8 cellular contexts compared by ENCODE assay signal in genomic region chr5:141359790-141360426, GRCh38. TPM values are rescaled to one million over a fixed set of nuclear protein-coding genes. Genes with fewer than 3 reads are reported as not detected.
A peak's percentile ranks its signal among the peaks of the same experiment; 100 is the strongest.
DNase-seq lines count a peak whose midpoint lies in the region; ATAC-seq and TF ChIP-seq lines count a peak whose summit lies in the region.

PCDHGB2 (plus strand) TSS chr5:141359994; CDS start chr5:141360136, 142 bp downstream.

- peaks cover 0 to 10% (median 5%) of the 10 kb centered on the region in 4 donors for H3K4me1 Mint-ChIP-seq in CD4-positive, CD25-positive, alpha-beta regulatory T cell

- no peak within 1 kb of the TSS for H3K23ac ChIP-seq in mesendoderm (ENCODE audit: low read length)

- H3K79me1 ChIP-seq in mesendoderm (ENCODE audit: low read length): no peaks in the 10 kb centered on the region

- intact Hi-C loops in mammary epithelial cell (cut with micrococcal nuclease): loop anchor here (5.0 to 10.0 kb wide), 3 partner anchors 52 to 202 kb away; partner anchors contain the start of genes PCDHB14 and PCDHGA10

- no peak within 1 kb of the TSS for H4K8ac ChIP-seq in mesendoderm (ENCODE audit: low read depth, low read length)

- H3K36me3 Mint-ChIP-seq in CD4-positive, CD25-positive, alpha-beta regulatory T cell: peaks cover 6% of the 10 kb centered on the region

- dilution Hi-C loops in mammary epithelial cell (cut with HindIII; ENCODE audit: low sequenced_read_pairs): no loop called here

- H3K27me3 ChIP-seq in CD4-positive, CD25-positive, alpha-beta regulatory T cell (ENCODE audit: control insufficient read depth, insufficient read depth, low read length): peaks cover 21% of the 10 kb centered on the region
- H3K27me3 ChIP-seq in mammary epithelial cell (ENCODE audit: insufficient read depth, low read length) (peaks cover 6% of the 10 kb centered on the region), mesendoderm (ENCODE audit: insufficient read depth, low read length, poor library complexity) (no peaks in the 10 kb centered on the region)

- BruUV-seq in mammary epithelial cell (replicated peaks; lab: Mats Ljungman, UMichigan): TSS peak; percentile 22

- H3K27ac Mint-ChIP-seq in CD4-positive, CD25-positive, alpha-beta regulatory T cell: peak within 1 kb of the TSS in 1 of 3 donors; percentile 32

- in situ Hi-C loops in mammary epithelial cell (cut with MboI; ENCODE audit: low sequenced_read_pairs in 2 of 2): no loop called here

- H3K79me2 ChIP-seq in mammary epithelial cell (ENCODE audit: insufficient read depth, low read length) (no peaks in the 10 kb centered on the region), mesendoderm (ENCODE audit: control insufficient read depth, insufficient read depth, low read length) (no peaks in the 10 kb centered on the region)

- H2AK5ac ChIP-seq in mesendoderm (ENCODE audit: low read length): no peak within 1 kb of the TSS

- no peak for ATAC-seq in CD4-positive, CD25-positive, alpha-beta regulatory T cell (ENCODE audit: low read depth in 2 of 2)
- peak; percentile 63 for ATAC-seq in GM21423 (IDR thresholded peaks at IDR 0.05; ENCODE audit: unreplicated experiment)

- peaks cover 0 to 56% (median 16%) of the 10 kb centered on the region in 7 donors for H3K9me3 Mint-ChIP-seq in CD4-positive, CD25-positive, alpha-beta regulatory T cell

- DNase-seq in CD4-positive, CD25-positive, alpha-beta regulatory T cell: peak in 1 of 3 donors; percentile 35
- DNase-seq in NCI-H226 (peak; percentile 14), mammary epithelial cell (no peak), mesendoderm (peak; percentile 73), ureter (ENCODE audit: low spot score) (no peak), NCI-H2196 treated with DMSO at 0.1 percent for 48 hours (lab: John Stamatoyannopoulos, UW; ENCODE audit: unreplicated experiment) (no peak)
- DNase-seq in stimulated activated CD4-positive, alpha-beta T cell treated with anti-CD3 and anti-CD28 coated beads, Interleukin-4, amount 100 ng/mL, for 24 hours: no peak

- peaks cover 64% of the 10 kb centered on the region for H3K27me3 Mint-ChIP-seq in CD4-positive, CD25-positive, alpha-beta regulatory T cell

- no peaks in the 10 kb centered on the region for H3K36me3 ChIP-seq in CD4-positive, CD25-positive, alpha-beta regulatory T cell (ENCODE audit: control insufficient read depth, insufficient read depth, low read length)
- H3K36me3 ChIP-seq in mammary epithelial cell (ENCODE audit: insufficient read depth, low read length) (no peaks in the 10 kb centered on the region), mesendoderm (ENCODE audit: control insufficient read depth, insufficient read depth, low read length) (no peaks in the 10 kb centered on the region)

- H3K18ac ChIP-seq in mesendoderm (ENCODE audit: low read length): no peak within 1 kb of the TSS

- no peaks in the 10 kb centered on the region for H4K20me1 ChIP-seq in mammary epithelial cell (ENCODE audit: insufficient read depth, low read length)

- peak within 1 kb of the TSS; percentile 54 for H3K4me3 ChIP-seq in CD4-positive, CD25-positive, alpha-beta regulatory T cell (ENCODE audit: low read depth, low read length)
- H3K4me3 ChIP-seq in mammary epithelial cell (replicated peaks in 1 of 3; ENCODE audit: insufficient read depth in 1 of 3, low read depth in 2 of 3, low read length in 3 of 3) (peak within 1 kb of the TSS in 2 of 3 experiments; percentile 13), mesendoderm (ENCODE audit: low read length) (no peak within 1 kb of the TSS)

- peak within 1 kb of the TSS; percentile 47 for H2AFZ ChIP-seq in mammary epithelial cell (ENCODE audit: low read depth, low read length)

- CTCF ChIA-PET in mammary epithelial cell (lab: Charles Lee; ENCODE audit: low non-redundant PET): no interaction called here

- peaks cover 22 to 41% of the 10 kb centered on the region in 2 experiments for H3K9me3 ChIP-seq in CD4-positive, CD25-positive, alpha-beta regulatory T cell (ENCODE audit: control insufficient read depth in 2 of 2, low read length in 2 of 2)
- peaks cover 48% of the 10 kb centered on the region for H3K9me3 ChIP-seq in mammary epithelial cell (replicated peaks; ENCODE audit: insufficient read depth, low read length)

- H3K4me2 ChIP-seq in mammary epithelial cell (ENCODE audit: insufficient read depth, low read depth, low read length) (peak within 1 kb of the TSS; percentile 47), mesendoderm (ENCODE audit: low read length) (no peak within 1 kb of the TSS)

- H3K9ac ChIP-seq in mammary epithelial cell (ENCODE audit: insufficient read depth, low read length) (no peak within 1 kb of the TSS), mesendoderm (ENCODE audit: low read length) (no peak within 1 kb of the TSS)

- WGBS in mammary epithelial cell (ENCODE audit: low coverage, missing lambda C conversion rate): 24% methylated on average over 11 of the region's 24 CpGs
- no CpG with 5 or more reads among the region's 24 CpGs for WGBS in mesendoderm (ENCODE audit: extremely low coverage, insufficient coverage, low lambda C conversion rate)

- no peaks in the 10 kb centered on the region for H3K4me1 ChIP-seq in CD4-positive, CD25-positive, alpha-beta regulatory T cell (ENCODE audit: control insufficient read depth, insufficient read depth, low read length, poor library complexity, severe bottlenecking)
- H3K4me1 ChIP-seq in mammary epithelial cell (ENCODE audit: insufficient read depth, low read length) (peaks cover 5% of the 10 kb centered on the region), mesendoderm (ENCODE audit: control insufficient read depth, low read depth, low read length) (no peaks in the 10 kb centered on the region)

- no peak within 1 kb of the TSS for H2BK5ac ChIP-seq in mesendoderm (ENCODE audit: low read length)

- peak within 1 kb of the TSS; percentile 65 to 89 (median 80) for H3K4me3 Mint-ChIP-seq in CD4-positive, CD25-positive, alpha-beta regulatory T cell

- no peak within 1 kb of the TSS for H2BK120ac ChIP-seq in mesendoderm (ENCODE audit: low read depth, low read length)

- H4K5ac ChIP-seq in mesendoderm (ENCODE audit: low read length): no peak within 1 kb of the TSS

- H2BK15ac ChIP-seq in mesendoderm (replicated peaks; ENCODE audit: low read depth): no peak within 1 kb of the TSS

- no peak within 1 kb of the TSS for H3K27ac ChIP-seq in CD4-positive, CD25-positive, alpha-beta regulatory T cell (ENCODE audit: insufficient read depth, low read length, poor library complexity, severe bottlenecking)
- H3K27ac ChIP-seq in mammary epithelial cell (ENCODE audit: insufficient read depth, low read depth, low read length) (no peak within 1 kb of the TSS), mesendoderm (ENCODE audit: low read depth, low read length) (no peak within 1 kb of the TSS)

- TF ChIP-seq CTCF in mammary epithelial cell (conservative IDR thresholded peaks at IDR 0.05 in 1 of 2, IDR thresholded peaks at IDR 0.05 in 1 of 2; ENCODE audit: extremely low read depth in 1 of 2, insufficient read depth in 1 of 2, low read depth in 1 of 2, low read length in 2 of 2): peak; percentile 31 to 42

- no peak within 1 kb of the TSS for H3K56ac ChIP-seq in mesendoderm (ENCODE audit: low read length)

- no peak within 1 kb of the TSS for H3K4ac ChIP-seq in mesendoderm (ENCODE audit: low read depth, low read length)

RNA-seq across cellular contexts. Expression of gene PCDHGB2, which starts in this region (rescaled TPM):
- total RNA-seq in CD4-positive, CD25-positive, alpha-beta regulatory T cell: 0.20 TPM
- polyA plus RNA-seq in CD4-positive, CD25-positive, alpha-beta regulatory T cell: under 1 TPM in 1 of 4 donors, not detected in 3; 0.54 TPM
- total RNA-seq in mammary epithelial cell (1 to 10 TPM; 1.7 TPM), ureter (4.3 TPM)
- 0.46 TPM for polyA plus RNA-seq in mammary epithelial cell
- 0.10 TPM for polyA minus RNA-seq in mammary epithelial cell
- polyA plus RNA-seq in mesendoderm (2013, experiment 1 of 2): 1.1 TPM
- polyA plus RNA-seq in mesendoderm (2013, experiment 2 of 2): 1.2 TPM

Comparison
In these comparisons a context has a peak if more than half of its experiments do, and no peak if none do; other contexts are left out.
1. DNase-seq: peak in NCI-H226 (single experiment) and mesendoderm (single experiment); none in mammary epithelial cell (single experiment), ureter (single experiment), stimulated activated CD4-positive, alpha-beta T cell treated with anti-CD3 and anti-CD28 coated beads, Interleukin-4, amount 100 ng/mL, for 24 hours (single experiment) and NCI-H2196 treated with DMSO at 0.1 percent for 48 hours (single experiment).